2 cellular contexts compared by ENCODE assay signal in the genomic region with DNA sequence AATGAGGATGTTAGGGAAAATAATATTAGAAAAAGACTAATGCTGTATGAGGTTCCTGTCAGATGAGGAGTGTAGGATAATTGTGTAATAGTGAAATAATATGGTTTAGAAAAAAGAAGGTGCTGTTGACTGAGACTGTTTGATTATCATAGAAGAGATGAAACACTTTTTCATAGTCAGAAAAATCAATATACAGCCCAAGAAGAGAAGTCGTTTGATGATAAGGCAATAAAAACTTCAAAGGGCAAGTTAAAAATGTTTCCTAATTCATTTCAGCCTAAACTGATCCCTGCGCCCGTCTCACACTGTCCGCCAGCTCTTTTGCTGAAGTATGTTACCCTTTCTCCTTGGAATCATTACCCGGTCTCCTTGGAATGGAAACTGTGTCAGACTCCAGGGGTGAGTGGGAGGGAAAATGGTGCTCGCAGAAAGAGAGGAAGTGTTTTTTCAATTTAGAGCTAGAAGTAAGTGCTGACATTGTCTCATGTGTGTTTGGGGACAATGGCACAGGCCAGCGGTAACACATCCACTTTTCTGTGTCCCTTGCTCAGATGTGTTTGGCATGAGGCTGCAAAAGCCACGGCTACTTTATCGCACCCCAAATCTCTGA.
TF ChIP-seq lines count a peak whose summit lies in the region.

No MANE protein-coding gene starts in this region.

TF ChIP-seq in GM23338, 12 proteins besides CTCF, POLR2A, EP300 and RAD21:
- no peak for TF ChIP-seq JUNB (IDR thresholded peaks at IDR 0.05; ENCODE audit: unreplicated experiment)
- TF ChIP-seq, protein P1, sequence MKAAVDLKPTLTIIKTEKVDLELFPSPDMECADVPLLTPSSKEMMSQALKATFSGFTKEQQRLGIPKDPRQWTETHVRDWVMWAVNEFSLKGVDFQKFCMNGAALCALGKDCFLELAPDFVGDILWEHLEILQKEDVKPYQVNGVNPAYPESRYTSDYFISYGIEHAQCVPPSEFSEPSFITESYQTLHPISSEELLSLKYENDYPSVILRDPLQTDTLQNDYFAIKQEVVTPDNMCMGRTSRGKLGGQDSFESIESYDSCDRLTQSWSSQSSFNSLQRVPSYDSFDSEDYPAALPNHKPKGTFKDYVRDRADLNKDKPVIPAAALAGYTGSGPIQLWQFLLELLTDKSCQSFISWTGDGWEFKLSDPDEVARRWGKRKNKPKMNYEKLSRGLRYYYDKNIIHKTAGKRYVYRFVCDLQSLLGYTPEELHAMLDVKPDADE (IDR thresholded peaks at IDR 0.05), result no peak
- TF ChIP-seq CREB1 (CRISPR knock-in tag; IDR thresholded peaks at IDR 0.05; ENCODE audit: low read depth), result no peak
- TF ChIP-seq, protein P2, sequence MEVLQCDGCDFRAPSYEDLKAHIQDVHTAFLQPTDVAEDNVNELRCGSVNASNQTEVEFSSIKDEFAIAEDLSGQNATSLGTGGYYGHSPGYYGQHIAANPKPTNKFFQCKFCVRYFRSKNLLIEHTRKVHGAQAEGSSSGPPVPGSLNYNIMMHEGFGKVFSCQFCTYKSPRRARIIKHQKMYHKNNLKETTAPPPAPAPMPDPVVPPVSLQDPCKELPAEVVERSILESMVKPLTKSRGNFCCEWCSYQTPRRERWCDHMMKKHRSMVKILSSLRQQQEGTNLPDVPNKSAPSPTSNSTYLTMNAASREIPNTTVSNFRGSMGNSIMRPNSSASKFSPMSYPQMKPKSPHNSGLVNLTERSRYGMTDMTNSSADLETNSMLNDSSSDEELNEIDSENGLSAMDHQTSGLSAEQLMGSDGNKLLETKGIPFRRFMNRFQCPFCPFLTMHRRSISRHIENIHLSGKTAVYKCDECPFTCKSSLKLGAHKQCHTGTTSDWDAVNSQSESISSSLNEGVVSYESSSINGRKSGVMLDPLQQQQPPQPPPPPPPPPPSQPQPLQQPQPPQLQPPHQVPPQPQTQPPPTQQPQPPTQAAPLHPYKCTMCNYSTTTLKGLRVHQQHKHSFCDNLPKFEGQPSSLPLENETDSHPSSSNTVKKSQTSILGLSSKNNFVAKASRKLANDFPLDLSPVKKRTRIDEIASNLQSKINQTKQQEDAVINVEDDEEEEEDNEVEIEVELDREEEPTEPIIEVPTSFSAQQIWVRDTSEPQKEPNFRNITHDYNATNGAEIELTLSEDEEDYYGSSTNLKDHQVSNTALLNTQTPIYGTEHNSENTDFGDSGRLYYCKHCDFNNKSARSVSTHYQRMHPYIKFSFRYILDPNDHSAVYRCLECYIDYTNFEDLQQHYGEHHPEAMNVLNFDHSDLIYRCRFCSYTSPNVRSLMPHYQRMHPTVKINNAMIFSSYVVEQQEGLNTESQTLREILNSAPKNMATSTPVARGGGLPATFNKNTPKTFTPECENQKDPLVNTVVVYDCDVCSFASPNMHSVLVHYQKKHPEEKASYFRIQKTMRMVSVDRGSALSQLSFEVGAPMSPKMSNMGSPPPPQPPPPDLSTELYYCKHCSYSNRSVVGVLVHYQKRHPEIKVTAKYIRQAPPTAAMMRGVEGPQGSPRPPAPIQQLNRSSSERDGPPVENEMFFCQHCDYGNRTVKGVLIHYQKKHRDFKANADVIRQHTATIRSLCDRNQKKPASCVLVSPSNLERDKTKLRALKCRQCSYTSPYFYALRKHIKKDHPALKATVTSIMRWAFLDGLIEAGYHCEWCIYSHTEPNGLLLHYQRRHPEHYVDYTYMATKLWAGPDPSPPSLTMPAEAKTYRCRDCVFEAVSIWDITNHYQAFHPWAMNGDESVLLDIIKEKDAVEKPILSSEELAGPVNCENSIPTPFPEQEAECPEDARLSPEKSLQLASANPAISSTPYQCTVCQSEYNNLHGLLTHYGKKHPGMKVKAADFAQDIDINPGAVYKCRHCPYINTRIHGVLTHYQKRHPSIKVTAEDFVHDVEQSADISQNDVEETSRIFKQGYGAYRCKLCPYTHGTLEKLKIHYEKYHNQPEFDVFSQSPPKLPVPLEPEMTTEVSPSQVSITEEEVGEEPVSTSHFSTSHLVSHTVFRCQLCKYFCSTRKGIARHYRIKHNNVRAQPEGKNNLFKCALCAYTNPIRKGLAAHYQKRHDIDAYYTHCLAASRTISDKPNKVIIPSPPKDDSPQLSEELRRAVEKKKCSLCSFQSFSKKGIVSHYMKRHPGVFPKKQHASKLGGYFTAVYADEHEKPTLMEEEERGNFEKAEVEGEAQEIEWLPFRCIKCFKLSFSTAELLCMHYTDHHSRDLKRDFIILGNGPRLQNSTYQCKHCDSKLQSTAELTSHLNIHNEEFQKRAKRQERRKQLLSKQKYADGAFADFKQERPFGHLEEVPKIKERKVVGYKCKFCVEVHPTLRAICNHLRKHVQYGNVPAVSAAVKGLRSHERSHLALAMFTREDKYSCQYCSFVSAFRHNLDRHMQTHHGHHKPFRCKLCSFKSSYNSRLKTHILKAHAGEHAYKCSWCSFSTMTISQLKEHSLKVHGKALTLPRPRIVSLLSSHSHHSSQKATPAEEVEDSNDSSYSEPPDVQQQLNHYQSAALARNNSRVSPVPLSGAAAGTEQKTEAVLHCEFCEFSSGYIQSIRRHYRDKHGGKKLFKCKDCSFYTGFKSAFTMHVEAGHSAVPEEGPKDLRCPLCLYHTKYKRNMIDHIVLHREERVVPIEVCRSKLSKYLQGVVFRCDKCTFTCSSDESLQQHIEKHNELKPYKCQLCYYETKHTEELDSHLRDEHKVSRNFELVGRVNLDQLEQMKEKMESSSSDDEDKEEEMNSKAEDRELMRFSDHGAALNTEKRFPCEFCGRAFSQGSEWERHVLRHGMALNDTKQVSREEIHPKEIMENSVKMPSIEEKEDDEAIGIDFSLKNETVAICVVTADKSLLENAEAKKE (CRISPR knock-in tag; IDR thresholded peaks at IDR 0.05), result no peak
- TF ChIP-seq POLR2AphosphoS5 (IDR thresholded peaks at IDR 0.05; ENCODE audit: low read depth), result no peak
- TF ChIP-seq, protein P3, sequence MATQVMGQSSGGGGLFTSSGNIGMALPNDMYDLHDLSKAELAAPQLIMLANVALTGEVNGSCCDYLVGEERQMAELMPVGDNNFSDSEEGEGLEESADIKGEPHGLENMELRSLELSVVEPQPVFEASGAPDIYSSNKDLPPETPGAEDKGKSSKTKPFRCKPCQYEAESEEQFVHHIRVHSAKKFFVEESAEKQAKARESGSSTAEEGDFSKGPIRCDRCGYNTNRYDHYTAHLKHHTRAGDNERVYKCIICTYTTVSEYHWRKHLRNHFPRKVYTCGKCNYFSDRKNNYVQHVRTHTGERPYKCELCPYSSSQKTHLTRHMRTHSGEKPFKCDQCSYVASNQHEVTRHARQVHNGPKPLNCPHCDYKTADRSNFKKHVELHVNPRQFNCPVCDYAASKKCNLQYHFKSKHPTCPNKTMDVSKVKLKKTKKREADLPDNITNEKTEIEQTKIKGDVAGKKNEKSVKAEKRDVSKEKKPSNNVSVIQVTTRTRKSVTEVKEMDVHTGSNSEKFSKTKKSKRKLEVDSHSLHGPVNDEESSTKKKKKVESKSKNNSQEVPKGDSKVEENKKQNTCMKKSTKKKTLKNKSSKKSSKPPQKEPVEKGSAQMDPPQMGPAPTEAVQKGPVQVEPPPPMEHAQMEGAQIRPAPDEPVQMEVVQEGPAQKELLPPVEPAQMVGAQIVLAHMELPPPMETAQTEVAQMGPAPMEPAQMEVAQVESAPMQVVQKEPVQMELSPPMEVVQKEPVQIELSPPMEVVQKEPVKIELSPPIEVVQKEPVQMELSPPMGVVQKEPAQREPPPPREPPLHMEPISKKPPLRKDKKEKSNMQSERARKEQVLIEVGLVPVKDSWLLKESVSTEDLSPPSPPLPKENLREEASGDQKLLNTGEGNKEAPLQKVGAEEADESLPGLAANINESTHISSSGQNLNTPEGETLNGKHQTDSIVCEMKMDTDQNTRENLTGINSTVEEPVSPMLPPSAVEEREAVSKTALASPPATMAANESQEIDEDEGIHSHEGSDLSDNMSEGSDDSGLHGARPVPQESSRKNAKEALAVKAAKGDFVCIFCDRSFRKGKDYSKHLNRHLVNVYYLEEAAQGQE (IDR thresholded peaks at IDR 0.05; ENCODE audit: unreplicated experiment), result no peak
- TF ChIP-seq STAT1 (IDR thresholded peaks at IDR 0.05; ENCODE audit: unreplicated experiment), result no peak
TF ChIP-seq in GM23338: peak in this region for 0.

TF ChIP-seq in neural cell, 6 proteins besides CTCF, POLR2A, EP300 and RAD21:
- no peak for TF ChIP-seq SMC3 (conservative IDR thresholded peaks at IDR 0.05; ENCODE audit: poor library complexity)
- no peak for TF ChIP-seq POLR2AphosphoS5 (IDR thresholded peaks at IDR 0.05)
- TF ChIP-seq, protein P3 (IDR thresholded peaks at IDR 0.05; ENCODE audit: borderline replicate concordance), result no peak
- TF ChIP-seq EZH2 (IDR thresholded peaks at IDR 0.05; ENCODE audit: borderline replicate concordance, insufficient read depth, low read length, poor library complexity, severe bottlenecking), result no peak
- no peak for TF ChIP-seq MXI1 (conservative IDR thresholded peaks at IDR 0.05; ENCODE audit: poor library complexity, severe bottlenecking)
- no peak for TF ChIP-seq TAF1 (IDR thresholded peaks at IDR 0.05; ENCODE audit: low read depth)
